Comparison of ENCODE assay signal across 10 cellular contexts in genomic region chr6:89353702-89354392, GRCh38. TPM values are rescaled to one million over a fixed set of nuclear protein-coding genes. Genes with fewer than 3 reads are reported as not detected.
DNase-seq lines count a peak whose midpoint lies in the region; ATAC-seq and TF ChIP-seq lines count a peak whose summit lies in the region.
"Had no signal": no experiment of that assay in that cellular context is flagged by ENCODE, and none has a peak within 500 bp of the region (broad histone marks: within the 10 kb centered on the region; RNA-seq: fewer than 3 reads in every experiment).

No MANE protein-coding gene starts in this region.

- H3K36me3 Mint-ChIP-seq in IgD-negative memory B cell (no peaks in the 10 kb centered on the region), T-helper 17 cell (ENCODE audit: low read depth) (peaks cover 3% of the 10 kb centered on the region)

- no peaks in the 10 kb centered on the region for H3K9me3 Mint-ChIP-seq in IgD-negative memory B cell

- H3K36me3 ChIP-seq in osteoblast (ENCODE audit: insufficient read depth, low read length), result no peaks in the 10 kb centered on the region

- H3K4me2 ChIP-seq in osteoblast (ENCODE audit: insufficient read depth, low read length), result no peak overlapping the region

- no peak overlapping the region for H3K4me3 ChIP-seq in osteoblast (ENCODE audit: insufficient read depth, low read length)

- H3K27ac ChIP-seq in osteoblast (ENCODE audit: low read depth, low read length) (no peak overlapping the region), foreskin keratinocyte (no peak overlapping the region)

- DNase-seq in DMS 273 (lab: John Stamatoyannopoulos, UW; ENCODE audit: unreplicated experiment) (peak; percentile 35), DMS 273 treated with DMSO at 0.1 percent for 48 hours (lab: John Stamatoyannopoulos, UW) (no peak), T-helper 17 cell (no peak), osteoblast (ENCODE audit: insufficient read length, low spot score, missing footprints) (no peak), foreskin keratinocyte (no peak), AG20443 (ENCODE audit: low spot score) (no peak)
- DNase-seq: 8988T; activated CD8-positive, alpha-beta memory T cell treated with anti-CD3 and anti-CD28 coated beads, Interleukin-2, amount 50 U/mL, for 48 hours had no signal

- H4K20me1 ChIP-seq in osteoblast (ENCODE audit: insufficient read depth, low read length), result peaks cover 24% of the 10 kb centered on the region

- peak overlapping the region; percentile 24 for H2AFZ ChIP-seq in osteoblast (ENCODE audit: low read length)

- H3K27me3 ChIP-seq in osteoblast (ENCODE audit: insufficient read depth, low read length) (peaks cover 14% of the 10 kb centered on the region), foreskin keratinocyte (peaks cover 6% of the 10 kb centered on the region)

- H3K4me3 Mint-ChIP-seq in IgD-negative memory B cell (peak overlapping the region; percentile 82 to 98 (median 88)), T-helper 17 cell (peak overlapping the region; percentile 87)

- peaks cover 36% of the 10 kb centered on the region for H3K79me2 ChIP-seq in osteoblast (ENCODE audit: insufficient read depth, low read length)

- ATAC-seq in T-helper 17 cell, result no peak
- ATAC-seq in foreskin keratinocyte, result no peak
- no peak for ATAC-seq in HG02870 (IDR thresholded peaks at IDR 0.05; ENCODE audit: unreplicated experiment)

- H3K27ac Mint-ChIP-seq in IgD-negative memory B cell, result peak overlapping the region; percentile 74 to 94 (median 90)
- H3K27ac Mint-ChIP-seq in T-helper 17 cell, result peak overlapping the region; percentile 95

- H3K4me1 Mint-ChIP-seq in IgD-negative memory B cell, result peaks cover 57 to 60% (median 57%) of the 10 kb centered on the region in 3 donors
- peaks cover 46% of the 10 kb centered on the region for H3K4me1 Mint-ChIP-seq in T-helper 17 cell

- H3K27me3 Mint-ChIP-seq in IgD-negative memory B cell, result no peaks in the 10 kb centered on the region
- H3K27me3 Mint-ChIP-seq in T-helper 17 cell, result no peaks in the 10 kb centered on the region

- H3K9me3 ChIP-seq in T-helper 17 cell (ENCODE audit: control insufficient read depth, low read length, poor library complexity, severe bottlenecking) (no peaks in the 10 kb centered on the region), osteoblast (ENCODE audit: low read depth, low read length) (no peaks in the 10 kb centered on the region)

- TF ChIP-seq CTCF in osteoblast (IDR thresholded peaks at IDR 0.05; ENCODE audit: extremely low read depth, low read depth, low read length) (no peak), foreskin keratinocyte (conservative IDR thresholded peaks at IDR 0.05) (no peak)

- H3K4me1 ChIP-seq in osteoblast (ENCODE audit: insufficient read depth, low read length), result peaks cover 13% of the 10 kb centered on the region
- peaks cover 5% of the 10 kb centered on the region for H3K4me1 ChIP-seq in foreskin keratinocyte

RNA-seq across cellular contexts. Expression of gene UBE2J1, which starts 1.3 kb away (rescaled TPM):
- polyA plus RNA-seq in IgD-negative memory B cell (193 TPM), foreskin keratinocyte (14.0 and 14.9 TPM in 2 replicates)
- total RNA-seq in T-helper 17 cell (10 to 100 TPM; 32.1 to 35.2 TPM), osteoblast (44.5 and 45.7 TPM in 2 replicates), foreskin keratinocyte (26.4 and 27.5 TPM in 2 replicates)

RNA-seq across cellular contexts. Expression of gene GABRR2, which starts 38.7 kb away (rescaled TPM):
- polyA plus RNA-seq in IgD-negative memory B cell, result 0.13 TPM
- 1 to 10 TPM in 1 of 2 donors, under 1 TPM in 1; 0.65 to 1.4 TPM for total RNA-seq in T-helper 17 cell
- total RNA-seq in osteoblast, result not detected in 2 replicates
- total RNA-seq in foreskin keratinocyte, result not detected in 2 replicates
- polyA plus RNA-seq in foreskin keratinocyte, result not detected in 2 replicates

RNA-seq across cellular contexts. Expression of gene RRAGD, which starts 58.2 kb away (rescaled TPM):
- 1.0 TPM for polyA plus RNA-seq in IgD-negative memory B cell
- 1 to 10 TPM; 7.8 to 8.9 TPM for total RNA-seq in T-helper 17 cell
- total RNA-seq in osteoblast, result 3.3 and 4.7 TPM in 2 replicates
- total RNA-seq in foreskin keratinocyte, result 0.04 and 0.14 TPM in 2 replicates
- polyA plus RNA-seq in foreskin keratinocyte, result 0.04 and 0.08 TPM in 2 replicates
